Comparison of ENCODE assay signal across 23 cellular contexts in genomic region chr11:46480909-46481308, GRCh38.
"Had no signal": no experiment of that assay in that cellular context is flagged by ENCODE, and none has a peak within 500 bp of the region (broad histone marks: within the 10 kb centered on the region; RNA-seq: fewer than 3 reads in every experiment).

No MANE protein-coding gene starts in this region.

- H3K36me3 ChIP-seq: colonic mucosa, esophagus muscularis mucosa, prostate gland, right atrium auricular region, sigmoid colon, tibial artery had no signal

- H3K27me3 ChIP-seq: colonic mucosa, esophagus muscularis mucosa, foreskin keratinocyte, gastroesophageal sphincter, heart right ventricle, right atrium auricular region, sigmoid colon, stomach, tibial artery had no signal

- H3K4me1 ChIP-seq: colonic mucosa, foreskin keratinocyte, gastroesophageal sphincter, lower lobe of right lung, prostate gland, right atrium auricular region, sigmoid colon, stomach, tibial artery had no signal

- H3K9me3 ChIP-seq: colonic mucosa, esophagus muscularis mucosa, gastroesophageal sphincter, heart right ventricle, lower lobe of right lung, prostate gland, right atrium auricular region, sigmoid colon, stomach, tibial artery had no signal

- H3K36me3 Mint-ChIP-seq: immature natural killer cell, natural killer cell had no signal

- H3K9me3 Mint-ChIP-seq: dendritic cell treated with granulocyte-macrophage colony-stimulating factor and Interleukin-4, amounts not matched to agents 40 ng/mL and 50 ng/mL, for 4 days; immature natural killer cell; natural killer cell; stimulated activated effector memory CD8-positive, alpha-beta T cell treated with anti-CD3 and anti-CD28 coated beads, Interleukin-12 subunit alpha, Interleukin-12 subunit beta, amount 100 ng/mL, for 72 hours; type B pancreatic cell had no signal

- H3K27ac ChIP-seq: colonic mucosa, esophagus muscularis mucosa, foreskin keratinocyte, gastroesophageal sphincter, heart right ventricle, lower lobe of right lung, prostate gland, right atrium auricular region, sigmoid colon, stomach, tibial artery had no signal

- H3K4me3 ChIP-seq: colonic mucosa, esophagus muscularis mucosa, gastroesophageal sphincter, heart right ventricle, lower lobe of right lung, prostate gland, right atrium auricular region, sigmoid colon, stomach, tibial artery had no signal

- H3K27me3 Mint-ChIP-seq: dendritic cell treated with granulocyte-macrophage colony-stimulating factor and Interleukin-4, amounts not matched to agents 40 ng/mL and 50 ng/mL, for 4 days; type B pancreatic cell had no signal

- DNase-seq: colonic mucosa; effector memory CD4-positive, alpha-beta T cell; foreskin keratinocyte; glutamatergic neuron; heart right ventricle; hypothalamus; immature natural killer cell; left ventricle myocardium superior; lower lobe of right lung; natural killer cell; sigmoid colon; stimulated activated CD4-positive, alpha-beta T cell treated with anti-CD3 and anti-CD28 coated beads, Interleukin-2, amount 100 ng/mL, for 24 hours; stimulated activated CD4-positive, alpha-beta T cell treated with anti-CD3 and anti-CD28 coated beads, Interleukin-4, amount 100 ng/mL, for 24 hours; stimulated activated naive CD4-positive, alpha-beta T cell treated with Interleukin-2 at 50 U/mL for 16 hours; stomach; tibial artery had no signal

- H3K27ac Mint-ChIP-seq: dendritic cell treated with granulocyte-macrophage colony-stimulating factor and Interleukin-4, amounts not matched to agents 40 ng/mL and 50 ng/mL, for 4 days; immature natural killer cell; natural killer cell; stimulated activated effector memory CD8-positive, alpha-beta T cell treated with anti-CD3 and anti-CD28 coated beads, Interleukin-12 subunit alpha, Interleukin-12 subunit beta, amount 100 ng/mL, for 72 hours; type B pancreatic cell had no signal

- H3K4me3 Mint-ChIP-seq: dendritic cell treated with granulocyte-macrophage colony-stimulating factor and Interleukin-4, amounts not matched to agents 40 ng/mL and 50 ng/mL, for 4 days; immature natural killer cell; natural killer cell; stimulated activated effector memory CD8-positive, alpha-beta T cell treated with anti-CD3 and anti-CD28 coated beads, Interleukin-12 subunit alpha, Interleukin-12 subunit beta, amount 100 ng/mL, for 72 hours; type B pancreatic cell had no signal

- ATAC-seq: foreskin keratinocyte; gastroesophageal sphincter; heart right ventricle; left ventricle myocardium superior; lower lobe of right lung; natural killer cell; stimulated activated effector memory CD8-positive, alpha-beta T cell treated with anti-CD3 and anti-CD28 coated beads, Interleukin-12 subunit alpha, Interleukin-12 subunit beta, amount 100 ng/mL, for 72 hours had no signal
